Comparison of ENCODE assay signal across 11 cellular contexts in genomic region chr2:172408143-172408766, GRCh38. TPM values are rescaled to one million over a fixed set of nuclear protein-coding genes. Genes with fewer than 3 reads are reported as not detected.
DNase-seq lines count a peak whose midpoint lies in the region; ATAC-seq and TF ChIP-seq lines count a peak whose summit lies in the region.
"Had no signal": no experiment of that assay in that cellular context is flagged by ENCODE, and none has a peak within 500 bp of the region (broad histone marks: within the 10 kb centered on the region; RNA-seq: fewer than 3 reads in every experiment).

No MANE protein-coding gene starts in this region.

- no peak overlapping the region for H3K4me3 Mint-ChIP-seq in type B pancreatic cell
- H3K4me3 Mint-ChIP-seq: activated CD8-positive, alpha-beta T cell treated with anti-CD3 and anti-CD28 coated beads for 36 hours; activated naive CD4-positive, alpha-beta T cell treated with anti-CD3 and anti-CD28 coated beads, Interleukin-2, amount 50 U/mL, for 24 hours; IgD-negative memory B cell; stimulated activated effector memory CD8-positive, alpha-beta T cell treated with anti-CD3 and anti-CD28 coated beads, Interleukin-12 subunit alpha, Interleukin-12 subunit beta, amount 100 ng/mL, for 72 hours had no signal

- DNase-seq in NCI-H1105 treated with DMSO at 0.1 percent for 48 hours (lab: John Stamatoyannopoulos, UW) = peak; percentile 97
- DNase-seq in NCI-H345 treated with DMSO at 0.1 percent for 48 hours (lab: John Stamatoyannopoulos, UW; ENCODE audit: unreplicated experiment) = peak; percentile 91
- DNase-seq in dermis blood vessel endothelial cell = peak; percentile 70
- DNase-seq in type B pancreatic cell (ENCODE audit: extremely low spot score, unreplicated experiment) = no peak
- DNase-seq in activated CD4-positive, alpha-beta T cell treated with anti-CD3 and anti-CD28 coated beads, Interleukin-2, amount 50 U/mL, for 4 hours = no peak
- DNase-seq in activated naive CD4-positive, alpha-beta T cell (lab: John Stamatoyannopoulos, UW) = no peak
- DNase-seq: activated CD8-positive, alpha-beta T cell treated with anti-CD3 and anti-CD28 coated beads for 36 hours had no signal

- no peaks in the 10 kb centered on the region for H3K36me3 Mint-ChIP-seq in type B pancreatic cell
- H3K36me3 Mint-ChIP-seq: activated naive CD4-positive, alpha-beta T cell treated with anti-CD3 and anti-CD28 coated beads, Interleukin-2, amount 50 U/mL, for 24 hours; IgD-negative memory B cell; stimulated activated effector memory CD8-positive, alpha-beta T cell treated with anti-CD3 and anti-CD28 coated beads, Interleukin-12 subunit alpha, Interleukin-12 subunit beta, amount 100 ng/mL, for 72 hours had no signal

- no peak for TF ChIP-seq CTCF in type B pancreatic cell (conservative IDR thresholded peaks at IDR 0.05)

- H3K9me3 Mint-ChIP-seq in type B pancreatic cell = no peaks in the 10 kb centered on the region
- H3K9me3 Mint-ChIP-seq: activated CD8-positive, alpha-beta T cell treated with anti-CD3 and anti-CD28 coated beads for 36 hours; activated naive CD4-positive, alpha-beta T cell treated with anti-CD3 and anti-CD28 coated beads, Interleukin-2, amount 50 U/mL, for 24 hours; stimulated activated effector memory CD8-positive, alpha-beta T cell treated with anti-CD3 and anti-CD28 coated beads, Interleukin-12 subunit alpha, Interleukin-12 subunit beta, amount 100 ng/mL, for 72 hours had no signal

- ATAC-seq in GM21528 (IDR thresholded peaks at IDR 0.05; ENCODE audit: low FRiP score, unreplicated experiment) = no peak
- ATAC-seq: activated CD8-positive, alpha-beta T cell treated with anti-CD3 and anti-CD28 coated beads for 36 hours; stimulated activated effector memory CD8-positive, alpha-beta T cell treated with anti-CD3 and anti-CD28 coated beads, Interleukin-12 subunit alpha, Interleukin-12 subunit beta, amount 100 ng/mL, for 72 hours had no signal

- peaks cover 4% of the 10 kb centered on the region for H3K4me1 Mint-ChIP-seq in type B pancreatic cell (ENCODE audit: unreplicated experiment)
- H3K4me1 Mint-ChIP-seq: activated naive CD4-positive, alpha-beta T cell treated with anti-CD3 and anti-CD28 coated beads, Interleukin-2, amount 50 U/mL, for 24 hours; IgD-negative memory B cell; stimulated activated effector memory CD8-positive, alpha-beta T cell treated with anti-CD3 and anti-CD28 coated beads, Interleukin-12 subunit alpha, Interleukin-12 subunit beta, amount 100 ng/mL, for 72 hours had no signal

- peaks cover 3% of the 10 kb centered on the region for H3K27me3 Mint-ChIP-seq in type B pancreatic cell
- H3K27me3 Mint-ChIP-seq: activated CD8-positive, alpha-beta T cell treated with anti-CD3 and anti-CD28 coated beads for 36 hours; activated naive CD4-positive, alpha-beta T cell treated with anti-CD3 and anti-CD28 coated beads, Interleukin-2, amount 50 U/mL, for 24 hours had no signal

- H3K27ac Mint-ChIP-seq in type B pancreatic cell = peak overlapping the region; percentile 60
- H3K27ac Mint-ChIP-seq: activated CD8-positive, alpha-beta T cell treated with anti-CD3 and anti-CD28 coated beads for 36 hours; activated naive CD4-positive, alpha-beta T cell treated with anti-CD3 and anti-CD28 coated beads, Interleukin-2, amount 50 U/mL, for 24 hours; IgD-negative memory B cell; stimulated activated effector memory CD8-positive, alpha-beta T cell treated with anti-CD3 and anti-CD28 coated beads, Interleukin-12 subunit alpha, Interleukin-12 subunit beta, amount 100 ng/mL, for 72 hours had no signal

RNA-seq across cellular contexts. Expression of gene ITGA6, which starts 19.1 kb away (rescaled TPM):
- total RNA-seq in dermis blood vessel endothelial cell (338 and 347 TPM in 2 replicates), type B pancreatic cell (ENCODE audit: low replicate concordance) (26.1 and 38.7 TPM in 2 replicates)

Comparison
In these comparisons a context has a peak if more than half of its experiments do, and no peak if none do; other contexts are left out.
1. DNase-seq: peak in NCI-H1105 treated with DMSO at 0.1 percent for 48 hours (single experiment), NCI-H345 treated with DMSO at 0.1 percent for 48 hours (single experiment) and dermis blood vessel endothelial cell (single experiment); none in type B pancreatic cell (single experiment), activated CD4-positive, alpha-beta T cell treated with anti-CD3 and anti-CD28 coated beads, Interleukin-2, amount 50 U/mL, for 4 hours (0 of 2) and activated naive CD4-positive, alpha-beta T cell (0 of 4).